Comparison of ENCODE assay signal across 8 cellular contexts in genomic region chr7:87876040-87876758, GRCh38. TPM values are rescaled to one million over a fixed set of nuclear protein-coding genes. Genes with fewer than 3 reads are reported as not detected.
DNase-seq lines count a peak whose midpoint lies in the region; ATAC-seq, FAIRE-seq and TF ChIP-seq lines count a peak whose summit lies in the region.

Gene DBF4 (plus strand): TSS chr7:87876493. CDS start chr7:87876733, 240 bp downstream.
A gene with protein sequence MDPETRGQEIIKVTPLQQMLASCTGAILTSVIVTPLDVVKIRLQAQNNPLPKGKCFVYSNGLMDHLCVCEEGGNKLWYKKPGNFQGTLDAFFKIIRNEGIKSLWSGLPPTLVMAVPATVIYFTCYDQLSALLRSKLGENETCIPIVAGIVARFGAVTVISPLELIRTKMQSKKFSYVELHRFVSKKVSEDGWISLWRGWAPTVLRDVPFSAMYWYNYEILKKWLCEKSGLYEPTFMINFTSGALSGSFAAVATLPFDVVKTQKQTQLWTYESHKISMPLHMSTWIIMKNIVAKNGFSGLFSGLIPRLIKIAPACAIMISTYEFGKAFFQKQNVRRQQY (minus strand): TSS chr7:87876360. CDS start chr7:87858727, 17,633 bp downstream.

- ATAC-seq in CD4-positive, CD25-positive, alpha-beta regulatory T cell (ENCODE audit: low read depth in 2 of 2), result peak; percentile 90 to 93
- ATAC-seq in GM19438 (IDR thresholded peaks at IDR 0.05; ENCODE audit: low read depth, unreplicated experiment) (peak; percentile 87), HG03571 (IDR thresholded peaks at IDR 0.05; ENCODE audit: unreplicated experiment) (peak; percentile 89), HepG2 (peak; percentile 97)

- peak within 1 kb of the TSS; percentile 94 to 97 (median 96) for H3K4me3 Mint-ChIP-seq in CD4-positive, CD25-positive, alpha-beta regulatory T cell

- peaks cover 38 to 71% (median 59%) of the 10 kb centered on the region in 4 donors for H3K4me1 Mint-ChIP-seq in CD4-positive, CD25-positive, alpha-beta regulatory T cell

- no peaks in the 10 kb centered on the region for H3K27me3 ChIP-seq in CD4-positive, CD25-positive, alpha-beta regulatory T cell (ENCODE audit: control insufficient read depth, insufficient read depth, low read length)
- H3K27me3 ChIP-seq in HepG2 (ENCODE audit: control insufficient read depth in 1 of 2, insufficient read depth in 2 of 2, low read length in 2 of 2), result no peaks in the 10 kb centered on the region; a peak in 1 of 5 replicates

- peaks cover 9% of the 10 kb centered on the region for H3K36me3 ChIP-seq in CD4-positive, CD25-positive, alpha-beta regulatory T cell (ENCODE audit: control insufficient read depth, insufficient read depth, low read length)
- H3K36me3 ChIP-seq in HepG2 (replicated peaks in 1 of 2; ENCODE audit: control insufficient read depth in 1 of 2, insufficient read depth in 2 of 2, low read length in 2 of 2), result peaks cover 2 to 10% of the 10 kb centered on the region in 2 experiments; a peak in 3 of 5 replicates

- H3K36me3 Mint-ChIP-seq in CD4-positive, CD25-positive, alpha-beta regulatory T cell, result peaks cover 16% of the 10 kb centered on the region

- peak within 1 kb of the TSS; percentile 84 for H3K4me2 ChIP-seq in HepG2 (ENCODE audit: low read depth, low read length)

- peak; percentile 90 to 97 (median 95) for DNase-seq in CD4-positive, CD25-positive, alpha-beta regulatory T cell
- DNase-seq in NCI-H774 (lab: John Stamatoyannopoulos, UW), result peak; percentile 95
- DNase-seq in activated CD4-positive, alpha-beta T cell treated with anti-CD3 and anti-CD28 coated beads, Interleukin-2, amount 50 U/mL, for 4 hours, result peak; percentile 93
- DNase-seq in dermis blood vessel endothelial cell, result peak; percentile 94
- peak; percentile 93 for DNase-seq in HepG2 (ENCODE audit: low spot score)
- peak; percentile 95 to 96 for DNase-seq in stimulated activated CD4-positive, alpha-beta T cell treated with anti-CD3 and anti-CD28 coated beads, Interleukin-2, amount 100 ng/mL, for 48 hours

- peak; percentile 68 to 75 for TF ChIP-seq POLR2A in HepG2 (IDR thresholded peaks at IDR 0.05; ENCODE audit: insufficient read depth in 1 of 2, low read depth in 2 of 2, low read length in 2 of 2)

- no peaks in the 10 kb centered on the region for H3K27me3 Mint-ChIP-seq in CD4-positive, CD25-positive, alpha-beta regulatory T cell

- H3K9ac ChIP-seq in HepG2 (ENCODE audit: insufficient read depth, low read depth, low read length), result peak within 1 kb of the TSS; percentile 89

- peaks cover 7 to 10% of the 10 kb centered on the region in 2 experiments for H3K9me3 ChIP-seq in CD4-positive, CD25-positive, alpha-beta regulatory T cell (ENCODE audit: control insufficient read depth in 2 of 2, low read length in 2 of 2)
- H3K9me3 ChIP-seq in HepG2 (ENCODE audit: low read length), result no peaks in the 10 kb centered on the region

- CTCF ChIA-PET in HepG2 (lab: Yijun Ruan, JAX; ENCODE audit: low intra/inter-chr PET ratio, low total read pairs), result no interaction called here

- no TSS peak for BruUV-seq in HepG2 (replicated peaks; lab: Mats Ljungman, UMichigan)

- H3K9me3 Mint-ChIP-seq in CD4-positive, CD25-positive, alpha-beta regulatory T cell, result peaks cover 0 to 17% (median 5%) of the 10 kb centered on the region in 7 donors

- intact Hi-C loops in HepG2 (cut with micrococcal nuclease; ENCODE audit: unreplicated experiment), result loop anchor here (5.0 to 10.0 kb wide), 3 partner anchors 249 to 561 kb away; partner anchors contain the start of genes CROT and RUNDC3B

- TF ChIP-seq EP300 in HepG2 (IDR thresholded peaks at IDR 0.05; ENCODE audit: low read depth in 2 of 2, low read length in 2 of 2), result peak in 1 of 2 experiments; percentile 35; a peak in 1 of 4 replicates
- no peak for TF ChIP-seq EP300 in HepG2 (CRISPR knock-in tag; IDR thresholded peaks at IDR 0.05; ENCODE audit: borderline replicate concordance)

- H2AFZ ChIP-seq in HepG2 (ENCODE audit: low read length), result peak within 1 kb of the TSS; percentile 66

- no peaks in the 10 kb centered on the region for H4K20me1 ChIP-seq in HepG2 (ENCODE audit: insufficient read depth, low read length)

- H3K27ac ChIP-seq in CD4-positive, CD25-positive, alpha-beta regulatory T cell (ENCODE audit: insufficient read depth, low read length, poor library complexity, severe bottlenecking), result peak within 1 kb of the TSS; percentile 90
- peak within 1 kb of the TSS; percentile 97 for H3K27ac ChIP-seq in HepG2 (ENCODE audit: extremely low read length, insufficient read depth, low read length)

- H3K27ac Mint-ChIP-seq in CD4-positive, CD25-positive, alpha-beta regulatory T cell, result peak within 1 kb of the TSS; percentile 98

- H3K4me3 ChIP-seq in CD4-positive, CD25-positive, alpha-beta regulatory T cell (ENCODE audit: low read depth, low read length), result peak within 1 kb of the TSS; percentile 94
- peak within 1 kb of the TSS; percentile 86 to 92 (median 92) for H3K4me3 ChIP-seq in HepG2 (replicated peaks in 1 of 3; ENCODE audit: insufficient read depth in 1 of 3, low read depth in 2 of 3, low read length in 3 of 3)

- FAIRE-seq in HepG2 (lab: Jason Lieb, UNC), result no peak

- 2% methylated on average over 19 of the region's 80 CpGs for WGBS in HepG2 (ENCODE audit: low lambda C conversion rate)

- in situ Hi-C loops in HepG2 (cut with HindIII; ENCODE audit: extremely low pct_ligation_motif_present, low pct_unique_long_range_greater_than_20kb), result loop anchor here (10.0 kb wide), 1 partner anchor 531 kb away; the partner anchor contains the start of gene CROT

- no peak; the same call in 1 of the 2 replicates for TF ChIP-seq RAD21 in HepG2 (CRISPR knock-in tag; IDR thresholded peaks at IDR 0.05)

- no peak for TF ChIP-seq CTCF in HepG2 (CRISPR knock-in tag; IDR thresholded peaks at IDR 0.05)

- POLR2A ChIA-PET in HepG2 (lab: Yijun Ruan, JAX), result interaction anchor here (1.0 kb wide), 2 partner anchors 307 to 412 kb away, joined by 3 read pairs; no protein-coding TSS in a partner anchor

- H3K4me1 ChIP-seq in CD4-positive, CD25-positive, alpha-beta regulatory T cell (ENCODE audit: control insufficient read depth, insufficient read depth, low read length, poor library complexity, severe bottlenecking), result peaks cover 57% of the 10 kb centered on the region
- peaks cover 52% of the 10 kb centered on the region for H3K4me1 ChIP-seq in HepG2 (ENCODE audit: insufficient read depth, low read length)

- peaks cover 75% of the 10 kb centered on the region for H3K79me2 ChIP-seq in HepG2 (ENCODE audit: insufficient read depth, low read length)

RNA-seq across cellular contexts. Expression of gene DBF4, which starts in this region (rescaled TPM):
- 65.1 TPM for total RNA-seq in CD4-positive, CD25-positive, alpha-beta regulatory T cell
- 10 to 100 TPM; 41.2 to 47.2 (median 43.1) TPM for polyA plus RNA-seq in CD4-positive, CD25-positive, alpha-beta regulatory T cell
- total RNA-seq in dermis blood vessel endothelial cell, result 13.8 and 28.6 TPM in 2 replicates
- total RNA-seq in HepG2 (2016; rRNA removed; fragmentation: Illumina TruSeq; extraction: Trizol), result 64.4 and 90.0 TPM in 2 replicates
- total RNA-seq in HepG2 (2016; cell fraction: cytosol; rRNA removed; fragmentation: Illumina TruSeq; extraction: Trizol; ENCODE audit: low read depth), result 10.0 and 14.0 TPM in 2 replicates
- 65.7 and 94.3 TPM in 2 replicates for total RNA-seq in HepG2 (2016; cell fraction: insoluble cytoplasmic fraction; rRNA removed; fragmentation: Illumina TruSeq; extraction: Trizol)
- total RNA-seq in HepG2 (2016; cell fraction: membrane; rRNA removed; fragmentation: Illumina TruSeq; extraction: Trizol), result 45.8 and 47.1 TPM in 2 replicates
- total RNA-seq in HepG2 (2016; cell fraction: nucleus; rRNA removed; fragmentation: Illumina TruSeq; extraction: Trizol), result 44.3 and 48.5 TPM in 2 replicates
- polyA plus RNA-seq in HepG2 (2011; rRNA removed), result 3.4 and 5.0 TPM in 2 replicates
- 2.1 and 2.5 TPM in 2 replicates for polyA plus RNA-seq in HepG2 (2011; cell fraction: cytosol; rRNA removed)
- 4.2 and 4.4 TPM in 2 replicates for polyA plus RNA-seq in HepG2 (2011; cell fraction: nucleus; rRNA removed)
- 10.6 and 19.9 TPM in 2 replicates for polyA plus RNA-seq in HepG2 (2012)
- polyA plus RNA-seq in HepG2 (2016; cell fraction: cytosol; fragmentation: Illumina TruSeq; extraction: Trizol; ENCODE audit: low read depth), result 7.9 and 8.7 TPM in 2 replicates
- 69.8 and 79.5 TPM in 2 replicates for polyA plus RNA-seq in HepG2 (2016; cell fraction: insoluble cytoplasmic fraction; fragmentation: Illumina TruSeq; extraction: Trizol; ENCODE audit: low read depth)
- 20.8 and 20.9 TPM in 2 replicates for polyA plus RNA-seq in HepG2 (2016; cell fraction: membrane; fragmentation: Illumina TruSeq; extraction: Trizol; ENCODE audit: low read depth)
- 51.9 and 59.2 TPM in 2 replicates for polyA plus RNA-seq in HepG2 (2016; cell fraction: nucleus; fragmentation: Illumina TruSeq; extraction: Trizol; ENCODE audit: insufficient read depth, low read depth)
- polyA minus RNA-seq in HepG2 (2011; rRNA and poly(A)+ RNA removed; ENCODE audit: low replicate concordance), result 4.9 and 6.2 TPM in 2 replicates
- polyA minus RNA-seq in HepG2 (2011; cell fraction: cytosol; rRNA and poly(A)+ RNA removed), result 4.4 and 8.9 TPM in 2 replicates
- polyA minus RNA-seq in HepG2 (2011; cell fraction: nucleus; rRNA and poly(A)+ RNA removed), result 20.8 and 24.7 TPM in 2 replicates

RNA-seq across cellular contexts. Expression of the second gene that starts in this region (rescaled TPM):
- 24.2 TPM for total RNA-seq in CD4-positive, CD25-positive, alpha-beta regulatory T cell
- 10 to 100 TPM; 13.4 to 20.9 (median 16.3) TPM for polyA plus RNA-seq in CD4-positive, CD25-positive, alpha-beta regulatory T cell
- total RNA-seq in dermis blood vessel endothelial cell (7.5 and 12.7 TPM in 2 replicates), HepG2 (2016; rRNA removed; fragmentation: Illumina TruSeq; extraction: Trizol) (13.6 and 18.0 TPM in 2 replicates)
- 12.4 and 12.6 TPM in 2 replicates for total RNA-seq in HepG2 (2016; cell fraction: cytosol; rRNA removed; fragmentation: Illumina TruSeq; extraction: Trizol; ENCODE audit: low read depth)
- 14.4 and 16.4 TPM in 2 replicates for total RNA-seq in HepG2 (2016; cell fraction: insoluble cytoplasmic fraction; rRNA removed; fragmentation: Illumina TruSeq; extraction: Trizol)
- total RNA-seq in HepG2 (2016; cell fraction: membrane; rRNA removed; fragmentation: Illumina TruSeq; extraction: Trizol), result 12.6 and 13.3 TPM in 2 replicates
- total RNA-seq in HepG2 (2016; cell fraction: nucleus; rRNA removed; fragmentation: Illumina TruSeq; extraction: Trizol), result 24.0 and 26.1 TPM in 2 replicates
- 10.0 and 12.9 TPM in 2 replicates for polyA plus RNA-seq in HepG2 (2011; rRNA removed)
- 3.6 and 6.1 TPM in 2 replicates for polyA plus RNA-seq in HepG2 (2011; cell fraction: cytosol; rRNA removed)
- 8.1 and 10.8 TPM in 2 replicates for polyA plus RNA-seq in HepG2 (2011; cell fraction: nucleus; rRNA removed)
- polyA plus RNA-seq in HepG2 (2012), result 9.5 and 16.6 TPM in 2 replicates
- polyA plus RNA-seq in HepG2 (2016; cell fraction: cytosol; fragmentation: Illumina TruSeq; extraction: Trizol; ENCODE audit: low read depth), result 0.79 and 1.2 TPM in 2 replicates
- polyA plus RNA-seq in HepG2 (2016; cell fraction: insoluble cytoplasmic fraction; fragmentation: Illumina TruSeq; extraction: Trizol; ENCODE audit: low read depth), result 17.0 and 20.1 TPM in 2 replicates
- polyA plus RNA-seq in HepG2 (2016; cell fraction: membrane; fragmentation: Illumina TruSeq; extraction: Trizol; ENCODE audit: low read depth), result 4.6 and 4.8 TPM in 2 replicates
- 34.7 and 36.6 TPM in 2 replicates for polyA plus RNA-seq in HepG2 (2016; cell fraction: nucleus; fragmentation: Illumina TruSeq; extraction: Trizol; ENCODE audit: insufficient read depth, low read depth)
- 5.0 and 5.2 TPM in 2 replicates for polyA minus RNA-seq in HepG2 (2011; rRNA and poly(A)+ RNA removed; ENCODE audit: low replicate concordance)
- polyA minus RNA-seq in HepG2 (2011; cell fraction: cytosol; rRNA and poly(A)+ RNA removed), result 5.8 and 6.3 TPM in 2 replicates
- 27.1 and 28.7 TPM in 2 replicates for polyA minus RNA-seq in HepG2 (2011; cell fraction: nucleus; rRNA and poly(A)+ RNA removed)

Comparison
In these comparisons a context has a peak if more than half of its experiments do, and no peak if none do; other contexts are left out.
1. Peak in every context shown above with its lines: DNase-seq, ATAC-seq, H3K4me3 ChIP-seq and H3K27ac ChIP-seq.